ENCODE assay signal across 8 cellular contexts in the genomic region with DNA sequence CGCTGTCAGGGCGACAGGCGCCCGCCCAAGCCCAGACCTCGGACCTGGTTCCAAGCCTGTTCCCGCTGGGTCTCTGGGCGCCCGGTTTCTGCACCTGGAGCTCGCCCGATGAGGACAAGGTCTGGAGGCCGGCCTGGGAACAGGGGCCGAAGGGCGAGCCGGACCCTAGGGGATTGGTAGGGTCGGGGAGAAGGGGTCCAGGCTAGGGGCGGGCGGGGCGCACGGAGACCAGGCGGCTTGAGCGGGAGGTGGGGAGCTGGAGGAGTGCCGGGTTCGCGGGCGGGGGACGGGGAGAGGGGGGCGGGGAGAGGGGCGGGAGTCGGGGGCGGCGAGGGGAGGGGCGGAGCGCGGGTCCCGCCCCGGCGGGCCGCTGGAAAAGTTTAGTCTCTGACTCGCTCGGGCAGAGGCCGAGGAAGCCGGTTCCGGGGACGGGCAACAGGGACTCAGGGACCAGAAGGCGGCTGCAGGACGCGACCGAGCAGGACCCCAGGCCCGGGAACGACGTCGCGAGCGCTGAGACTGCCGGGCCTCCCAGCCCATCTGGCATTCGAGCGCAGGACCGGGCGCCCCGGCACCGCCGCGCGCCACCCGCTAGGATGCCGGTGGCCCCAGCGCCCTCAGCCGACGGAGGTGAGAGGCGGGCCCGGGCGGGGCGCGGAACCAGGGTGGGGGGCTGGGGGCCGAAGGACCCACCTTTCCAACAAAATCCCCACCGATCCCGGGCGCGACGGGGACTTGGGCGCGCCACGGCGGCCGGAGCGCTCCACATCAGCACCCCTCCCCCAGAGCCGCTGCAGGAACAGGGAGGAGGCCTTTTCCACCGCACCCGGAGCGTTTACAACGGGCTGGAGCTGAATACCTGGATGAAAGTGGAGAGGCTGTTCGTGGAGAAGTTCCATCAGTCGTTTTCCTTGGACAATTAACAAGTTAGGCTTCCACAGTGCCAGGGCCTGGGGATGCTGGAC. TPM values are rescaled to one million over a fixed set of nuclear protein-coding genes. Genes with fewer than 3 reads are reported as not detected.
A peak's percentile ranks its signal among the peaks of the same experiment; 100 is the strongest.
DNase-seq lines count a peak whose midpoint lies in the region; ATAC-seq, FAIRE-seq and TF ChIP-seq lines count a peak whose summit lies in the region.

A gene (plus strand): TSS at position 403 of the 965 bp plus-strand sequence. CDS start 9,733 bp downstream, outside the sequence.

- FAIRE-seq in kidney (lab: Jason Lieb, UNC) = no peak

- POLR2A ChIA-PET in MCF 10A (lab: Yijun Ruan, JAX) = interaction anchor here (1.2 kb wide), 1 partner anchor 40 kb away, joined by 3 read pairs; no protein-coding TSS in a partner anchor

- ATAC-seq in GM18909 (IDR thresholded peaks at IDR 0.05; ENCODE audit: poor library complexity, unreplicated experiment) = no peak

- in situ Hi-C loops in G401 (cut with HindIII; ENCODE audit: low sequenced_read_pairs) = no loop called here

- H3K9ac ChIP-seq in NT2/D1 (ENCODE audit: insufficient read length, low read depth) = peak within 1 kb of the TSS; percentile 86
- H3K9ac ChIP-seq in kidney (ENCODE audit: low read length in 2 of 2) = peak within 1 kb of the TSS; percentile 30 to 52

- H3K27me3 Mint-ChIP-seq in CD14-positive monocyte (ENCODE audit: low read depth in 3 of 3) = peaks cover 0 to 2% (median 0%) of the 10 kb centered on the region in 3 donors
- H3K27me3 Mint-ChIP-seq in MCF 10A (ENCODE audit: insufficient read depth, unreplicated experiment) = no peaks in the 10 kb centered on the region

- H3K4me1 Mint-ChIP-seq in CD14-positive monocyte (peaks cover 72% of the 10 kb centered on the region), MCF 10A (ENCODE audit: insufficient read depth, unreplicated experiment) (peaks cover 13% of the 10 kb centered on the region)

- H3K4me1 ChIP-seq in NT2/D1 (ENCODE audit: insufficient read depth, insufficient read length) (peaks cover 5% of the 10 kb centered on the region), kidney (ENCODE audit: control insufficient read depth in 1 of 2, insufficient read depth in 1 of 2, low read depth in 1 of 2, low read length in 2 of 2) (peaks cover 5 to 13% of the 10 kb centered on the region in 2 donors)

- intact Hi-C loops in CD14-positive monocyte (cut with micrococcal nuclease) (loop anchor here in 1 of 2 donors (5.0 kb wide), 1 partner anchor 54 kb away; no protein-coding TSS in a partner anchor), MCF 10A (cut with micrococcal nuclease) (no loop called here), kidney (cut with DNase I) (no loop called here)

- H3K36me3 ChIP-seq in NT2/D1 (ENCODE audit: insufficient read depth, insufficient read length, low read length) (peaks cover 32% of the 10 kb centered on the region), kidney (ENCODE audit: control insufficient read depth in 1 of 2, insufficient read depth in 2 of 2, low read length in 2 of 2) (no peaks in the 10 kb centered on the region)

- H3K36me3 Mint-ChIP-seq in CD14-positive monocyte = peaks cover 34 to 37% of the 10 kb centered on the region in 2 donors
- H3K36me3 Mint-ChIP-seq in MCF 10A (ENCODE audit: insufficient read depth, unreplicated experiment) = no peaks in the 10 kb centered on the region

- peak; percentile 60 for DNase-seq in CD14-positive monocyte (ENCODE audit: low spot score)
- DNase-seq in NT2/D1 (ENCODE audit: low read depth, low spot score) = peak; percentile 50
- DNase-seq in MCF 10A (ENCODE audit: unreplicated experiment) = peak; percentile 46
- peak; percentile 93 for DNase-seq in kidney
- peak; percentile 17 to 41 for DNase-seq in stimulated activated CD4-positive, alpha-beta T cell treated with anti-CD3 and anti-CD28 coated beads, Interleukin-1b, Interleukin-23, amount 100 ng/mL, for 4 hours (ENCODE audit: low read depth in 2 of 2)
- DNase-seq in G401 (ENCODE audit: low spot score) = no peak
- DNase-seq in NCI-H524 treated with DMSO at 0.1 percent for 48 hours (lab: John Stamatoyannopoulos, UW) = no peak

- H3K4me3 ChIP-seq in NT2/D1 (ENCODE audit: insufficient read length, low read depth) (peak within 1 kb of the TSS; percentile 80), kidney (ENCODE audit: low read length in 2 of 2) (peak within 1 kb of the TSS; percentile 73 to 82)

- H3K27me3 ChIP-seq in NT2/D1 (ENCODE audit: insufficient read depth, insufficient read length) = no peaks in the 10 kb centered on the region

- no TSS peak for BruUV-seq in MCF 10A (replicated peaks; lab: Mats Ljungman, UMichigan)

- CTCF ChIA-PET in MCF 10A (lab: Yijun Ruan, JAX) = interaction anchor here (0.7 to 1.5 kb wide), 3 partner anchors 10 to 41 kb away, joined by 3 to 5 read pairs (median 5); no protein-coding TSS in a partner anchor

- H3K27ac Mint-ChIP-seq in CD14-positive monocyte (peak within 1 kb of the TSS; percentile 84 to 99 (median 98)), MCF 10A (ENCODE audit: low read depth, unreplicated experiment) (no peak within 1 kb of the TSS)

- H3K9me3 Mint-ChIP-seq in CD14-positive monocyte (peaks cover 0 to 2% (median 0%) of the 10 kb centered on the region in 7 donors), MCF 10A (ENCODE audit: unreplicated experiment) (no peaks in the 10 kb centered on the region)

- H3K27ac ChIP-seq in kidney (ENCODE audit: low read depth in 2 of 2, low read length in 2 of 2) = peak within 1 kb of the TSS in 1 of 2 donors; percentile 47

- no peaks in the 10 kb centered on the region for H3K9me3 ChIP-seq in NT2/D1 (ENCODE audit: insufficient read depth, low read length)
- no peaks in the 10 kb centered on the region for H3K9me3 ChIP-seq in kidney (ENCODE audit: control insufficient read depth in 1 of 2, low read length in 2 of 2)

- H3K4me3 Mint-ChIP-seq in CD14-positive monocyte (peak within 1 kb of the TSS; percentile 96 to 97), MCF 10A (ENCODE audit: unreplicated experiment) (peak within 1 kb of the TSS; percentile 70)

- no peak for TF ChIP-seq CTCF in CD14-positive monocyte (IDR thresholded peaks at IDR 0.05)
- no peak for TF ChIP-seq CTCF in MCF 10A (IDR thresholded peaks at IDR 0.05; ENCODE audit: unreplicated experiment)
- no peak for TF ChIP-seq CTCF in kidney (IDR thresholded peaks at IDR 0.05; ENCODE audit: borderline replicate concordance, extremely low read depth, insufficient read depth)

RNA-seq across cellular contexts. Expression of the gene that starts here (rescaled TPM):
- polyA plus RNA-seq in CD14-positive monocyte (10 to 100 TPM; 28.2 to 30.6 TPM), kidney (ENCODE audit: insufficient read depth, low read depth, low replicate concordance) (12.4 TPM)
- total RNA-seq in MCF 10A (2022) (2.7 and 2.8 TPM in 2 replicates), kidney (36.4 TPM)
- total RNA-seq in G401 (2014; rRNA removed; shearing (Covaris generic)) = not detected in 2 replicates

Comparison
In these comparisons a context has a peak if more than half of its experiments do, and no peak if none do; other contexts are left out.
1. DNase-seq: peak in CD14-positive monocyte (single experiment), NT2/D1 (single experiment), MCF 10A (single experiment), kidney (single experiment) and stimulated activated CD4-positive, alpha-beta T cell treated with anti-CD3 and anti-CD28 coated beads, Interleukin-1b, Interleukin-23, amount 100 ng/mL, for 4 hours (2 of 2); none in G401 (single experiment) and NCI-H524 treated with DMSO at 0.1 percent for 48 hours (single experiment).